ENCODE assay signal across 8 cellular contexts in the genomic region with DNA sequence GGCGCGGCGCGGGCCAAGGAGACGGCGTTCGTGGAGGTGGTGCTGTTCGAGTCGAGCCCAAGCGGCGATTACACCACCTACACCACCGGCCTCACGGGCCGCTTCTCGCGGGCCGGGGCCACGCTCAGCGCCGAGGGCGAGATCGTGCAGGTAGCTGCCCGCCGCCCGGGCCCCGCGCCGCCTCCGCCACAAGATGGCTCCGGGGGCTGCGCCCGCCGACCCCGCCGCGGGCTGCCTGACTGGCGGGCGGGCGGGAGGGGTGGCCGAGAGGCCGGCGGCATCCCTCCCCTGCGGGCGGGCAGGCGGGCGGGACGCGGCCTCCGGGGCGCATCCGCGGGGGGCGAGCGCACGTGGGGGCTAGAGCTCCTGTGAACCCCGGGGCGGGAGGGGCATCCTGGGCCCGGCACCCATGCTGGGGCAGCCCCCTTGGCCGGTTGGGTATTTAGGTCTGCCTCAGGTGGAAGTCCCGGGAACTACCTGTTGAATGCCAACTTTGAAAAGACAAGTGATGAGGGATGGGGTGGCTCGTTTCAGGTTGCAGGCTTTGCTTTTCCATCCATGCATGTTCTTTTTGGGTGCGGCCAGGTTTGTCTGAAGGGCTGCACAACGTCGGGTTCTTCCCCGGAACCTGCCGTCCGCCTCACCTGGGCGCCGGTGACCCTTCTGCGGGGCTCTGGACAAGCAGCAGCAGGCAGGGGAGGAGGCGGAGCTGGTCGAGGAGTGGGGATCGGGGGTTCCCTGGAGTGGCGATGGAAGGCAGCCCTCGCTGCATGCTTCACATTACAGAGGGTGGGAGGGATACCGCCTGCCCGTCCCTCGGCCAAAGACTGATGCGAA. TPM values are rescaled to one million over a fixed set of nuclear protein-coding genes. Genes with fewer than 3 reads are reported as not detected.
DNase-seq lines count a peak whose midpoint lies in the region; ATAC-seq, FAIRE-seq and TF ChIP-seq lines count a peak whose summit lies in the region.

No MANE protein-coding gene starts in this region.

- in situ Hi-C loops in K562 (cut with MboI): no loop called here

- H2AFZ ChIP-seq in K562 (ENCODE audit: low read depth, low read length): peak overlapping the region; percentile 59; the same call in 1 of the 2 replicates

- peak overlapping the region in 1 of 2 experiments; percentile 86; a peak in 2 of 4 replicates for H3K9ac ChIP-seq in K562 (ENCODE audit: insufficient read depth in 1 of 2, low read depth in 2 of 2, low read length in 2 of 2)

- WGBS in K562 (ENCODE audit: insufficient coverage, low coverage, missing lambda C conversion rate): 3% methylated on average over 18 of the region's 79 CpGs

- intact Hi-C loops in K562 (cut with micrococcal nuclease): loop anchor here (10.0 kb wide), 1 partner anchor 381 kb away; a partner anchor contains a TSS

- TF ChIP-seq CTCF in BE2C (IDR thresholded peaks at IDR 0.05; ENCODE audit: low read depth, low read length) (no peak), HFF-Myc (IDR thresholded peaks at IDR 0.05; ENCODE audit: low read depth, low read length, missing control alignments) (no peak), K562 (IDR thresholded peaks at IDR 0.05 in 2 of 3, conservative IDR thresholded peaks at IDR 0.05 in 1 of 3; ENCODE audit: insufficient read depth in 2 of 3, low read depth in 1 of 3, low read length in 3 of 3) (no peak)

- H3K4me1 ChIP-seq in BE2C: peaks cover 3% of the 10 kb centered on the region; the same call in 1 of the 2 replicates
- peaks cover 16 to 21% of the 10 kb centered on the region in 2 experiments; a peak in 4 of 5 replicates for H3K4me1 ChIP-seq in K562 (replicated peaks in 1 of 2; ENCODE audit: control insufficient read depth in 2 of 2, insufficient read depth in 2 of 2, low read length in 2 of 2)

- POLR2A ChIA-PET in T-cell (lab: Charles Lee) (no interaction called here), K562 (lab: Yijun Ruan, JAX) (interaction anchor here (0.8 to 1.5 kb wide), 3 partner anchors 11 to 146 kb away, joined by 3 to 7 read pairs (median 5); no protein-coding TSS in a partner anchor)

- no peak for TF ChIP-seq EP300 in K562 (IDR thresholded peaks at IDR 0.05; ENCODE audit: low read length)

- ATAC-seq in T-cell (replicated peaks in 1 of 4) (peak in 3 of 4 experiments; percentile 15 to 38 (median 22)), K562 (peak; percentile 5; the same call in 1 of the 3 replicates), HG03045 (IDR thresholded peaks at IDR 0.05; ENCODE audit: unreplicated experiment) (no peak), HG03442 (IDR thresholded peaks at IDR 0.05; ENCODE audit: unreplicated experiment) (no peak)

- H3K36me3 ChIP-seq in BE2C (no peaks in the 10 kb centered on the region), K562 (ENCODE audit: control insufficient read depth, insufficient read depth, low read length) (no peaks in the 10 kb centered on the region)

- no TSS peak for BruUV-seq in K562 (replicated peaks; lab: Mats Ljungman, UMichigan)

- no peaks in the 10 kb centered on the region for H3K36me3 Mint-ChIP-seq in T-cell

- H3K4me3 ChIP-seq in BE2C (ENCODE audit: low read depth, low read length) (peak overlapping the region; percentile 69), HFF-Myc (replicated peaks; ENCODE audit: low read depth, low read length) (peak overlapping the region; percentile 68), K562 (peak overlapping the region; percentile 40)

- no peaks in the 10 kb centered on the region for H3K9me3 Mint-ChIP-seq in T-cell

- no peaks in the 10 kb centered on the region for H3K27me3 ChIP-seq in BE2C
- no peaks in the 10 kb centered on the region for H3K27me3 ChIP-seq in K562 (ENCODE audit: control insufficient read depth in 2 of 2, insufficient read depth in 2 of 2, low read length in 2 of 2)

- H3K9me3 ChIP-seq in BE2C (no peaks in the 10 kb centered on the region), K562 (replicated peaks; ENCODE audit: control insufficient read depth, insufficient read depth, low read depth, low read length) (no peaks in the 10 kb centered on the region)

- peak overlapping the region; percentile 69 for H3K4me2 ChIP-seq in K562 (ENCODE audit: insufficient read depth, low read length)

- no peak for FAIRE-seq in K562 (lab: Jason Lieb, UNC)

- H3K27ac Mint-ChIP-seq in T-cell: no peak overlapping the region

- peaks cover 19 to 24% (median 24%) of the 10 kb centered on the region in 3 donors for H3K4me1 Mint-ChIP-seq in T-cell

- CTCF ChIA-PET in T-cell (lab: Charles Lee): no interaction called here
- CTCF ChIA-PET in K562 (lab: Yijun Ruan, JAX; ENCODE audit: low intra/inter-chr PET ratio): no interaction called here

- H3K79me2 ChIP-seq in K562 (ENCODE audit: control insufficient read depth, insufficient read depth, low read length): peaks cover 44% of the 10 kb centered on the region

- no peaks in the 10 kb centered on the region for H3K9me1 ChIP-seq in K562 (ENCODE audit: control insufficient read depth, insufficient read depth, low read length)

- no peak for TF ChIP-seq RAD21 in K562 (CRISPR knock-in tag; conservative IDR thresholded peaks at IDR 0.05 in 1 of 2, IDR thresholded peaks at IDR 0.05 in 1 of 2)

- TF ChIP-seq POLR2A in K562 (conservative IDR thresholded peaks at IDR 0.05): no peak

- peak overlapping the region; percentile 67 to 73 (median 68) for H3K4me3 Mint-ChIP-seq in T-cell

- H3K27me3 Mint-ChIP-seq in T-cell: peaks cover 13 to 16% of the 10 kb centered on the region in 2 donors

- peaks cover 3% of the 10 kb centered on the region; the same call in 1 of the 2 replicates for H4K20me1 ChIP-seq in K562 (replicated peaks; ENCODE audit: control insufficient read depth, insufficient read depth, low read length)

- H3K27ac ChIP-seq in K562 (ENCODE audit: extremely low read depth, low read depth, low read length): no peak overlapping the region

- DNase-seq in BE2C (peak; percentile 55), HFF-Myc (ENCODE audit: extremely low read depth, low read depth) (no peak), T-cell (peak in 31 of 34 experiments; percentile 4 to 49 (median 29)), K562 (ENCODE audit: extremely low read depth in 1 of 4, low spot score in 3 of 4) (peak; percentile 17 to 47 (median 38)), iPS-NIHi7 (ENCODE audit: extremely low spot score) (peak; percentile 48)
- DNase-seq in stimulated activated CD4-positive, alpha-beta T cell treated with anti-CD3 and anti-CD28 coated beads, Interleukin-1b, Interleukin-23, amount 100 ng/mL, for 4 hours (ENCODE audit: low read depth in 2 of 2): peak; percentile 24 to 31

TF ChIP-seq in K562, 482 proteins besides CTCF, POLR2A, EP300 and RAD21 (continues in another document):
- TF ChIP-seq, protein P1, sequence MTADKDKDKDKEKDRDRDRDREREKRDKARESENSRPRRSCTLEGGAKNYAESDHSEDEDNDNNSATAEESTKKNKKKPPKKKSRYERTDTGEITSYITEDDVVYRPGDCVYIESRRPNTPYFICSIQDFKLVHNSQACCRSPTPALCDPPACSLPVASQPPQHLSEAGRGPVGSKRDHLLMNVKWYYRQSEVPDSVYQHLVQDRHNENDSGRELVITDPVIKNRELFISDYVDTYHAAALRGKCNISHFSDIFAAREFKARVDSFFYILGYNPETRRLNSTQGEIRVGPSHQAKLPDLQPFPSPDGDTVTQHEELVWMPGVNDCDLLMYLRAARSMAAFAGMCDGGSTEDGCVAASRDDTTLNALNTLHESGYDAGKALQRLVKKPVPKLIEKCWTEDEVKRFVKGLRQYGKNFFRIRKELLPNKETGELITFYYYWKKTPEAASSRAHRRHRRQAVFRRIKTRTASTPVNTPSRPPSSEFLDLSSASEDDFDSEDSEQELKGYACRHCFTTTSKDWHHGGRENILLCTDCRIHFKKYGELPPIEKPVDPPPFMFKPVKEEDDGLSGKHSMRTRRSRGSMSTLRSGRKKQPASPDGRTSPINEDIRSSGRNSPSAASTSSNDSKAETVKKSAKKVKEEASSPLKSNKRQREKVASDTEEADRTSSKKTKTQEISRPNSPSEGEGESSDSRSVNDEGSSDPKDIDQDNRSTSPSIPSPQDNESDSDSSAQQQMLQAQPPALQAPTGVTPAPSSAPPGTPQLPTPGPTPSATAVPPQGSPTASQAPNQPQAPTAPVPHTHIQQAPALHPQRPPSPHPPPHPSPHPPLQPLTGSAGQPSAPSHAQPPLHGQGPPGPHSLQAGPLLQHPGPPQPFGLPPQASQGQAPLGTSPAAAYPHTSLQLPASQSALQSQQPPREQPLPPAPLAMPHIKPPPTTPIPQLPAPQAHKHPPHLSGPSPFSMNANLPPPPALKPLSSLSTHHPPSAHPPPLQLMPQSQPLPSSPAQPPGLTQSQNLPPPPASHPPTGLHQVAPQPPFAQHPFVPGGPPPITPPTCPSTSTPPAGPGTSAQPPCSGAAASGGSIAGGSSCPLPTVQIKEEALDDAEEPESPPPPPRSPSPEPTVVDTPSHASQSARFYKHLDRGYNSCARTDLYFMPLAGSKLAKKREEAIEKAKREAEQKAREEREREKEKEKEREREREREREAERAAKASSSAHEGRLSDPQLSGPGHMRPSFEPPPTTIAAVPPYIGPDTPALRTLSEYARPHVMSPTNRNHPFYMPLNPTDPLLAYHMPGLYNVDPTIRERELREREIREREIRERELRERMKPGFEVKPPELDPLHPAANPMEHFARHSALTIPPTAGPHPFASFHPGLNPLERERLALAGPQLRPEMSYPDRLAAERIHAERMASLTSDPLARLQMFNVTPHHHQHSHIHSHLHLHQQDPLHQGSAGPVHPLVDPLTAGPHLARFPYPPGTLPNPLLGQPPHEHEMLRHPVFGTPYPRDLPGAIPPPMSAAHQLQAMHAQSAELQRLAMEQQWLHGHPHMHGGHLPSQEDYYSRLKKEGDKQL (CRISPR knock-in tag; IDR thresholded peaks at IDR 0.05; ENCODE audit: borderline replicate concordance): no peak

RNA-seq across cellular contexts. Expression of a gene that starts 0.8 kb away (rescaled TPM):
- 5.3 TPM for polyA plus RNA-seq in BE2C (2012; ENCODE audit: insufficient read depth, insufficient read length, low read depth)
- 1 to 10 TPM in 3 of 5 donors, under 1 TPM in 2; 0.70 to 2.1 (median 1.1) TPM for total RNA-seq in T-cell
- total RNA-seq in K562 (2011; cell fraction: chromatin; rRNA removed; ENCODE audit: low replicate concordance): 2.4 and 5.4 TPM in 2 replicates
- 7.5 and 8.0 TPM in 2 replicates for total RNA-seq in K562 (2011; cell fraction: nucleolus; rRNA removed)
- total RNA-seq in K562 (2011; cell fraction: nucleoplasm; rRNA removed): 4.6 and 5.8 TPM in 2 replicates
- 2.6 and 3.5 TPM in 2 replicates for total RNA-seq in K562 (2014; rRNA removed)
- total RNA-seq in K562 (2014; rRNA removed; fragmentation: Illumina TruSeq; extraction: Trizol): 1.5 and 1.6 TPM in 2 replicates
- 2.0 and 2.3 TPM in 2 replicates for total RNA-seq in K562 (2015; rRNA removed; fragmentation: Illumina TruSeq; extraction: Trizol)
- total RNA-seq in K562 (2021): 5.9 and 6.1 TPM in 2 replicates
- 1.0 and 1.1 TPM in 2 replicates for polyA plus RNA-seq in K562 (2011; rRNA removed)
- polyA plus RNA-seq in K562 (2011; cell fraction: cytosol; rRNA removed): 1.3 and 3.8 TPM in 2 replicates
- 1.4 and 3.9 TPM in 2 replicates for polyA plus RNA-seq in K562 (2011; cell fraction: nucleus; rRNA removed)
- polyA plus RNA-seq in K562 (2012): 1.9 and 2.3 TPM in 2 replicates
- 1.7 and 2.4 TPM in 2 replicates for polyA plus RNA-seq in K562 (2014; fragmentation: Illumina TruSeq; extraction: Trizol)
- polyA plus RNA-seq in K562 (2014; fragmentation: Nextera tagmentation; extraction: Ambion mirVana): under 1 TPM; 0.41 to 0.58 TPM
- 2.9 and 4.2 TPM in 2 replicates for polyA plus RNA-seq in K562 (2014; rRNA removed)
- polyA minus RNA-seq in K562 (2011; rRNA and poly(A)+ RNA removed): 1.3 and 1.4 TPM in 2 replicates
- 2.4 and 3.9 TPM in 2 replicates for polyA minus RNA-seq in K562 (2011; cell fraction: cytosol; rRNA and poly(A)+ RNA removed)
- polyA minus RNA-seq in K562 (2011; cell fraction: nucleus; rRNA and poly(A)+ RNA removed): 1.6 and 2.0 TPM in 2 replicates

Comparison
In these comparisons a context has a peak if more than half of its experiments do, and no peak if none do; other contexts are left out.
1. ATAC-seq: peak in T-cell (3 of 4) and K562 (single experiment); none in HG03045 (single experiment) and HG03442 (single experiment).
2. Peak in every context shown above with its lines, with median percentiles within 50 percentile points of each other: H3K4me3 ChIP-seq.